Comparison of ENCODE assay signal across 9 cellular contexts in genomic region chr17:77364941-77365583, GRCh38.
DNase-seq lines count a peak whose midpoint lies in the region; ATAC-seq and TF ChIP-seq lines count a peak whose summit lies in the region.
"Had no signal": no experiment of that assay in that cellular context is flagged by ENCODE, and none has a peak within 500 bp of the region (broad histone marks: within the 10 kb centered on the region; RNA-seq: fewer than 3 reads in every experiment).

No MANE protein-coding gene starts in this region.

- no peak for DNase-seq in stimulated activated naive CD8-positive, alpha-beta T cell treated with anti-CD3 and anti-CD28 coated beads, Interleukin-15, Interleukin-2, amounts not matched to agents 100 U/mL and 50 U/mL, for 24 hours
- DNase-seq in endothelial cell (ENCODE audit: low spot score), result no peak
- no peak for DNase-seq in NCI-H82 treated with DMSO at 0.1 percent for 48 hours (lab: John Stamatoyannopoulos, UW; ENCODE audit: unreplicated experiment)
- DNase-seq in NCI-H1436 (lab: John Stamatoyannopoulos, UW), result no peak
- DNase-seq in A172 (ENCODE audit: low spot score), result no peak
- DNase-seq: CD4-positive, CD25-positive, alpha-beta regulatory T cell had no signal

- H3K4me1 Mint-ChIP-seq in stimulated activated naive CD8-positive, alpha-beta T cell treated with anti-CD3 and anti-CD28 coated beads, Interleukin-15, Interleukin-2, amounts not matched to agents 100 ng/mL and 50 ng/mL, for 24 hours (ENCODE audit: low read depth), result peaks cover 52% of the 10 kb centered on the region
- H3K4me1 Mint-ChIP-seq in endothelial cell (ENCODE audit: unreplicated experiment), result peaks cover 47% of the 10 kb centered on the region

- H3K4me2 ChIP-seq in parathyroid adenoma (ENCODE audit: low read length), result no peak overlapping the region

- H3K27ac ChIP-seq in parathyroid adenoma, result peak overlapping the region; percentile 13

- ATAC-seq in stimulated activated naive CD8-positive, alpha-beta T cell treated with anti-CD3 and anti-CD28 coated beads, Interleukin-15, Interleukin-2, amounts not matched to agents 100 U/mL and 50 U/mL, for 24 hours, result no peak
- no peak for ATAC-seq in GM18870 (IDR thresholded peaks at IDR 0.05; ENCODE audit: unreplicated experiment)

- peak overlapping the region; percentile 64 for H3K27ac Mint-ChIP-seq in stimulated activated naive CD8-positive, alpha-beta T cell treated with anti-CD3 and anti-CD28 coated beads, Interleukin-15, Interleukin-2, amounts not matched to agents 100 ng/mL and 50 ng/mL, for 24 hours
- H3K27ac Mint-ChIP-seq in endothelial cell (ENCODE audit: unreplicated experiment), result no peak overlapping the region

- no peak overlapping the region for H3K4me3 ChIP-seq in parathyroid adenoma (ENCODE audit: low read depth, low read length)

- peaks cover 74% of the 10 kb centered on the region for H3K79me2 ChIP-seq in parathyroid adenoma

- H3K9me3 Mint-ChIP-seq in stimulated activated naive CD8-positive, alpha-beta T cell treated with anti-CD3 and anti-CD28 coated beads, Interleukin-15, Interleukin-2, amounts not matched to agents 100 ng/mL and 50 ng/mL, for 24 hours, result no peaks in the 10 kb centered on the region
- H3K9me3 Mint-ChIP-seq in endothelial cell (ENCODE audit: unreplicated experiment), result no peaks in the 10 kb centered on the region
- H3K9me3 Mint-ChIP-seq: CD4-positive, CD25-positive, alpha-beta regulatory T cell had no signal

- H3K36me3 Mint-ChIP-seq in stimulated activated naive CD8-positive, alpha-beta T cell treated with anti-CD3 and anti-CD28 coated beads, Interleukin-15, Interleukin-2, amounts not matched to agents 100 ng/mL and 50 ng/mL, for 24 hours (ENCODE audit: low read depth), result no peaks in the 10 kb centered on the region
- H3K36me3 Mint-ChIP-seq in endothelial cell (ENCODE audit: low read depth, unreplicated experiment), result no peaks in the 10 kb centered on the region
- H3K36me3 Mint-ChIP-seq: CD4-positive, CD25-positive, alpha-beta regulatory T cell had no signal

- no peaks in the 10 kb centered on the region for H3K36me3 ChIP-seq in parathyroid adenoma (ENCODE audit: control insufficient read depth, insufficient read depth, low read length)

- no peak overlapping the region for H3K9ac ChIP-seq in parathyroid adenoma

- H3K9me3 ChIP-seq in parathyroid adenoma (ENCODE audit: control insufficient read depth, low read length), result no peaks in the 10 kb centered on the region

- H3K27me3 ChIP-seq in parathyroid adenoma (ENCODE audit: control insufficient read depth, insufficient read depth, low read length), result no peaks in the 10 kb centered on the region

- H2AFZ ChIP-seq in parathyroid adenoma, result no peak overlapping the region

- peaks cover 17% of the 10 kb centered on the region for H3K4me1 ChIP-seq in parathyroid adenoma

- TF ChIP-seq CTCF in endothelial cell (IDR thresholded peaks at IDR 0.05; ENCODE audit: unreplicated experiment), result no peak
- no peak for TF ChIP-seq CTCF in parathyroid adenoma (IDR thresholded peaks at IDR 0.05)

- peaks cover 5% of the 10 kb centered on the region for H3K27me3 Mint-ChIP-seq in stimulated activated naive CD8-positive, alpha-beta T cell treated with anti-CD3 and anti-CD28 coated beads, Interleukin-15, Interleukin-2, amounts not matched to agents 100 ng/mL and 50 ng/mL, for 24 hours
- peaks cover 14% of the 10 kb centered on the region for H3K27me3 Mint-ChIP-seq in endothelial cell (ENCODE audit: unreplicated experiment)

- no peak overlapping the region for H3K4me3 Mint-ChIP-seq in stimulated activated naive CD8-positive, alpha-beta T cell treated with anti-CD3 and anti-CD28 coated beads, Interleukin-15, Interleukin-2, amounts not matched to agents 100 ng/mL and 50 ng/mL, for 24 hours
- H3K4me3 Mint-ChIP-seq in endothelial cell (ENCODE audit: unreplicated experiment), result peak overlapping the region; percentile 18
